ENCODE assay signal across 8 cellular contexts in genomic region chr2:20350105-20350712, GRCh38. TPM values are rescaled to one million over a fixed set of nuclear protein-coding genes. Genes with fewer than 3 reads are reported as not detected.
DNase-seq lines count a peak whose midpoint lies in the region; ATAC-seq and TF ChIP-seq lines count a peak whose summit lies in the region.

No MANE protein-coding gene starts in this region.

- H3K9me3 ChIP-seq in WERI-Rb-1 (ENCODE audit: severe bottlenecking) = no peaks in the 10 kb centered on the region

- peak; percentile 10 for ATAC-seq in central memory CD8-positive, alpha-beta T cell (replicated peaks; ENCODE audit: extremely low read depth, poor library complexity, severe bottlenecking)
- ATAC-seq in left lobe of liver = peak; percentile 63

- H3K27me3 Mint-ChIP-seq in central memory CD8-positive, alpha-beta T cell = no peaks in the 10 kb centered on the region

- H3K9me3 Mint-ChIP-seq in central memory CD8-positive, alpha-beta T cell = no peaks in the 10 kb centered on the region

- peaks cover 42% of the 10 kb centered on the region for H3K4me1 Mint-ChIP-seq in central memory CD8-positive, alpha-beta T cell

- H3K27me3 ChIP-seq in H7 (ENCODE audit: control insufficient read depth, insufficient read depth, low read length) = no peaks in the 10 kb centered on the region
- H3K27me3 ChIP-seq in WERI-Rb-1 (ENCODE audit: insufficient read depth, low read depth, severe bottlenecking) = no peaks in the 10 kb centered on the region

- H3K4me3 ChIP-seq in H7 (ENCODE audit: insufficient read depth, low read depth, low read length) (peak overlapping the region; percentile 97), LNCaP clone FGC (ENCODE audit: low read depth, low read length) (peak overlapping the region; percentile 76), WERI-Rb-1 (ENCODE audit: low read depth, low read length) (peak overlapping the region; percentile 78)

- TF ChIP-seq CTCF in LNCaP clone FGC (IDR thresholded peaks at IDR 0.05; ENCODE audit: control insufficient read depth, extremely low read depth, insufficient read depth) (no peak), WERI-Rb-1 (IDR thresholded peaks at IDR 0.05; ENCODE audit: low read depth, low read length) (no peak)

- peaks cover 8% of the 10 kb centered on the region for H3K36me3 Mint-ChIP-seq in central memory CD8-positive, alpha-beta T cell (ENCODE audit: insufficient read depth)

- TF ChIP-seq POLR2A in GM15510 (IDR thresholded peaks at IDR 0.05; ENCODE audit: borderline replicate concordance, extremely low read depth, insufficient read length) = peak; percentile 25

- no peak overlapping the region for H3K27ac Mint-ChIP-seq in central memory CD8-positive, alpha-beta T cell (ENCODE audit: low read depth)

- H3K4me3 Mint-ChIP-seq in central memory CD8-positive, alpha-beta T cell = no peak overlapping the region

- no peaks in the 10 kb centered on the region for H3K36me3 ChIP-seq in H7 (replicated peaks; ENCODE audit: control insufficient read depth, insufficient read depth, low read length)
- peaks cover 45% of the 10 kb centered on the region for H3K36me3 ChIP-seq in WERI-Rb-1

- H3K27ac ChIP-seq in WERI-Rb-1 = peak overlapping the region; percentile 100

- DNase-seq in H7 (peak; percentile 91), LNCaP clone FGC (ENCODE audit: low read depth) (no peak), WERI-Rb-1 (peak; percentile 82), left lobe of liver (ENCODE audit: low spot score) (peak; percentile 69), cerebellar nuclear complex (lab: John Stamatoyannopoulos, UW) (no peak)
- DNase-seq in central memory CD8-positive, alpha-beta T cell (ENCODE audit: low spot score in 2 of 2) = peak; percentile 32 to 35
- peak; percentile 54 to 55 for DNase-seq in stimulated activated CD4-positive, alpha-beta T cell treated with anti-CD3 and anti-CD28 coated beads, Interleukin-2, amount 100 ng/mL, for 48 hours

RNA-seq across cellular contexts. Expression of gene PUM2, which starts 0.4 kb away (rescaled TPM):
- total RNA-seq in H7 (2014; rRNA removed; shearing (Covaris generic)) = 35.7 and 36.2 TPM in 2 replicates
- total RNA-seq in left lobe of liver = 47.5 TPM

Comparison
In these comparisons a context has a peak if more than half of its experiments do, and no peak if none do; other contexts are left out.
1. DNase-seq: peak in H7 (single experiment), WERI-Rb-1 (single experiment), central memory CD8-positive, alpha-beta T cell (2 of 2), left lobe of liver (single experiment) and stimulated activated CD4-positive, alpha-beta T cell treated with anti-CD3 and anti-CD28 coated beads, Interleukin-2, amount 100 ng/mL, for 48 hours (2 of 2); none in LNCaP clone FGC (single experiment) and cerebellar nuclear complex (0 of 2).
2. Peak in every context shown above with its lines, with median percentiles within 50 percentile points of each other: H3K4me3 ChIP-seq.